ENCODE assay signal across 8 cellular contexts in genomic region chr1:19918057-19918456, GRCh38. TPM values are rescaled to one million over a fixed set of nuclear protein-coding genes. Genes with fewer than 3 reads are reported as not detected.
DNase-seq lines count a peak whose midpoint lies in the region; ATAC-seq, FAIRE-seq and TF ChIP-seq lines count a peak whose summit lies in the region.

No MANE protein-coding gene starts in this region.

- peak; percentile 96 for FAIRE-seq in islet of Langerhans (lab: Jason Lieb, UNC)

- ATAC-seq in Right ventricle myocardium inferior, result peak; percentile 77
- ATAC-seq in GM19397 (IDR thresholded peaks at IDR 0.05; ENCODE audit: unreplicated experiment), result no peak

- TF ChIP-seq CTCF in VCaP (conservative IDR thresholded peaks at IDR 0.05), result peak; percentile 87

- H3K27ac ChIP-seq in VCaP, result peak overlapping the region; percentile 34; the same call in 1 of the 2 replicates

- DNase-seq in Right ventricle myocardium inferior (ENCODE audit: missing footprints), result peak; percentile 82
- no peak for DNase-seq in cardiac septum (ENCODE audit: low spot score)
- DNase-seq in NCI-H2107 (lab: John Stamatoyannopoulos, UW), result peak; percentile 73
- peak; percentile 71 to 78 for DNase-seq in T47D (ENCODE audit: low read depth in 1 of 2, low spot score in 1 of 2)
- DNase-seq in stimulated activated CD4-positive, alpha-beta T cell treated with anti-CD3 and anti-CD28 coated beads, Interleukin-15, amount 100 ng/mL, for 48 hours (ENCODE audit: low read depth in 2 of 2), result peak; percentile 60 to 70

- in situ Hi-C loops in T47D (cut with HindIII; ENCODE audit: low pct_unique_long_range_greater_than_20kb, low sequenced_read_pairs), result no loop called here

- intact Hi-C loops in Right ventricle myocardium inferior (cut with DNase I), result loop anchor here (1.0 to 2.0 kb wide), 3 partner anchors 183 to 577 kb away; no protein-coding TSS in a partner anchor
- intact Hi-C loops in cardiac septum (cut with DNase I), result loop anchor here (1.0 to 5.0 kb wide), 3 partner anchors 234 to 575 kb away; no protein-coding TSS in a partner anchor

RNA-seq across cellular contexts. Expression of gene PLA2G2E, which starts 5.4 kb away (rescaled TPM):
- not detected for total RNA-seq in Right ventricle myocardium inferior
- total RNA-seq in cardiac septum, result not detected

RNA-seq across cellular contexts. Expression of gene OTUD3, which starts 35.9 kb away (rescaled TPM):
- total RNA-seq in Right ventricle myocardium inferior, result 3.4 TPM
- total RNA-seq in cardiac septum, result 4.7 TPM
